Comparison of ENCODE assay signal across 9 cellular contexts in genomic region chr11:102914238-102915043, GRCh38. TPM values are rescaled to one million over a fixed set of nuclear protein-coding genes. Genes with fewer than 3 reads are reported as not detected.
DNase-seq lines count a peak whose midpoint lies in the region; ATAC-seq, FAIRE-seq and TF ChIP-seq lines count a peak whose summit lies in the region.
"Had no signal": no experiment of that assay in that cellular context is flagged by ENCODE, and none has a peak within 500 bp of the region (broad histone marks: within the 10 kb centered on the region; RNA-seq: fewer than 3 reads in every experiment).

No MANE protein-coding gene starts in this region.

- H3K4me3 Mint-ChIP-seq in Caco-2 (ENCODE audit: unreplicated experiment) = no peak overlapping the region

- intact Hi-C loops in Caco-2 (cut with micrococcal nuclease; ENCODE audit: unreplicated experiment) (loop anchor here (1.0 kb wide), 3 partner anchors 27 to 181 kb away; no protein-coding TSS in a partner anchor), spleen (cut with DNase I; ENCODE audit: low total_unique reads) (no loop called here)

- CTCF ChIA-PET in Caco-2 (lab: Charles Lee) = interaction anchor here (0.6 to 2.5 kb wide), 11 partner anchors 9 to 181 kb away, joined by 3 to 19 read pairs (median 5); no protein-coding TSS in a partner anchor

- peak; percentile 48 for ATAC-seq in GM21529 (IDR thresholded peaks at IDR 0.05; ENCODE audit: unreplicated experiment)
- peak; percentile 13 for ATAC-seq in gastroesophageal sphincter
- no peak for ATAC-seq in omental fat pad (ENCODE audit: low FRiP score)

- TF ChIP-seq POLR2A in gastroesophageal sphincter (IDR thresholded peaks at IDR 0.05) (no peak), spleen (IDR thresholded peaks at IDR 0.05) (no peak)

- no peak overlapping the region for H3K27ac ChIP-seq in gastroesophageal sphincter
- peak overlapping the region in 2 of 8 donors; percentile 5 to 10 for H3K27ac ChIP-seq in spleen

- H3K36me3 Mint-ChIP-seq in Caco-2 (ENCODE audit: insufficient read depth, unreplicated experiment) = no peaks in the 10 kb centered on the region

- H3K4me3 ChIP-seq in Caco-2 (ENCODE audit: low read depth, low read length) = no peak overlapping the region
- no peak overlapping the region for H3K4me3 ChIP-seq in gastroesophageal sphincter
- H3K4me3 ChIP-seq in spleen = no peak overlapping the region

- DNase-seq in Caco-2 (peak in 1 of 2 experiments; percentile 58), RCC 7860 (ENCODE audit: low spot score) (peak; percentile 24), spleen (no peak), omental fat pad (ENCODE audit: low spot score) (no peak), ecto neural progenitor cell (ENCODE audit: low spot score) (no peak), NCI-H2081 treated with DMSO at 0.1 percent for 48 hours (lab: John Stamatoyannopoulos, UW) (no peak)

- WGBS in gastroesophageal sphincter (ENCODE audit: low coverage in 1 of 2), 2 donors = 40 to 48% methylated on average over 2 of the region's 3 CpGs
- WGBS in spleen, 5 donors = 36 to 53% (median 47%) methylated on average over 3 of the region's 3 CpGs

- H3K27ac Mint-ChIP-seq in Caco-2 (ENCODE audit: unreplicated experiment) = no peak overlapping the region

- H3K9me3 ChIP-seq in Caco-2 = 0 out of 2 replicates have a peak, but pooled peaks cover 3% of the 10 kb centered on the region
- no peaks in the 10 kb centered on the region for H3K9me3 ChIP-seq in gastroesophageal sphincter
- H3K9me3 ChIP-seq in spleen = no peaks in the 10 kb centered on the region

- H3K9me3 Mint-ChIP-seq in Caco-2 (ENCODE audit: unreplicated experiment) = peaks cover under 1% of the 10 kb centered on the region

- BruUV-seq in Caco-2 (replicated peaks; lab: Mats Ljungman, UMichigan) = no TSS peak

- H3K27me3 ChIP-seq in Caco-2 (replicated peaks; ENCODE audit: control insufficient read depth, insufficient read depth, low read length) (no peaks in the 10 kb centered on the region), gastroesophageal sphincter (no peaks in the 10 kb centered on the region), spleen (replicated peaks in 1 of 7) (no peaks in the 10 kb centered on the region)

- H3K4me1 ChIP-seq in Caco-2 = no peaks in the 10 kb centered on the region
- no peaks in the 10 kb centered on the region for H3K4me1 ChIP-seq in gastroesophageal sphincter
- H3K4me1 ChIP-seq in spleen = no peaks in the 10 kb centered on the region

- H3K36me3 ChIP-seq in Caco-2 (ENCODE audit: control insufficient read depth, insufficient read depth, low read length) = no peaks in the 10 kb centered on the region
- H3K36me3 ChIP-seq in gastroesophageal sphincter = no peaks in the 10 kb centered on the region
- no peaks in the 10 kb centered on the region for H3K36me3 ChIP-seq in spleen

- POLR2A ChIA-PET in Caco-2 (lab: Charles Lee) = interaction anchor here (1.0 kb wide), 1 partner anchor 15 kb away, joined by 3 read pairs; no protein-coding TSS in a partner anchor

- FAIRE-seq in RCC 7860 (lab: Jason Lieb, UNC) = no peak

- TF ChIP-seq CTCF in Caco-2 (IDR thresholded peaks at IDR 0.05; ENCODE audit: insufficient read depth in 1 of 2, low read depth in 1 of 2, low read length in 1 of 2, severe bottlenecking in 1 of 2, unreplicated experiment in 1 of 2) (peak; percentile 79 to 88), gastroesophageal sphincter (IDR thresholded peaks at IDR 0.05) (peak in 2 of 4 experiments; percentile 44 to 50), spleen (IDR thresholded peaks at IDR 0.05 in 8 of 11, conservative IDR thresholded peaks at IDR 0.05 in 3 of 11) (peak in 7 of 11 experiments; percentile 28 to 55 (median 38)), omental fat pad (IDR thresholded peaks at IDR 0.05) (no peak)

- no peaks in the 10 kb centered on the region for H3K4me1 Mint-ChIP-seq in Caco-2 (ENCODE audit: low read depth, unreplicated experiment)

- TF ChIP-seq EP300 in gastroesophageal sphincter (IDR thresholded peaks at IDR 0.05) = no peak

- no peaks in the 10 kb centered on the region for H3K27me3 Mint-ChIP-seq in Caco-2 (ENCODE audit: insufficient read depth, unreplicated experiment)

RNA-seq across cellular contexts. Expression of gene MMP12, which starts 39.7 kb away (rescaled TPM):
- total RNA-seq in Caco-2 (2022) = not detected in 2 replicates
- not detected for total RNA-seq in gastroesophageal sphincter
- total RNA-seq in spleen = 10 to 100 TPM in 1 of 7 donors, 1 to 10 TPM in 6; 1.7 to 64.9 (median 4.8) TPM
- 1 to 10 TPM in 2 of 3 donors, under 1 TPM in 1; 0.52 to 8.1 (median 1.7) TPM for polyA plus RNA-seq in spleen
- total RNA-seq in omental fat pad = 10 to 100 TPM in 1 of 4 donors, not detected in 3; 18.0 TPM
- total RNA-seq: mononuclear cell had no signal

RNA-seq across cellular contexts. Expression of gene MMP13, which starts 41.1 kb away (rescaled TPM):
- total RNA-seq in Caco-2 (2022) = not detected in 2 replicates
- total RNA-seq in gastroesophageal sphincter = not detected
- not detected for total RNA-seq in spleen
- not detected for polyA plus RNA-seq in spleen
- total RNA-seq in omental fat pad = not detected
- total RNA-seq: mononuclear cell had no signal

Comparison
In these comparisons a context has a peak if more than half of its experiments do, and no peak if none do; other contexts are left out.
1. CTCF ChIP-seq: peak in Caco-2 (2 of 2) and spleen (7 of 11); none in omental fat pad (0 of 3).